In the genomic region with DNA sequence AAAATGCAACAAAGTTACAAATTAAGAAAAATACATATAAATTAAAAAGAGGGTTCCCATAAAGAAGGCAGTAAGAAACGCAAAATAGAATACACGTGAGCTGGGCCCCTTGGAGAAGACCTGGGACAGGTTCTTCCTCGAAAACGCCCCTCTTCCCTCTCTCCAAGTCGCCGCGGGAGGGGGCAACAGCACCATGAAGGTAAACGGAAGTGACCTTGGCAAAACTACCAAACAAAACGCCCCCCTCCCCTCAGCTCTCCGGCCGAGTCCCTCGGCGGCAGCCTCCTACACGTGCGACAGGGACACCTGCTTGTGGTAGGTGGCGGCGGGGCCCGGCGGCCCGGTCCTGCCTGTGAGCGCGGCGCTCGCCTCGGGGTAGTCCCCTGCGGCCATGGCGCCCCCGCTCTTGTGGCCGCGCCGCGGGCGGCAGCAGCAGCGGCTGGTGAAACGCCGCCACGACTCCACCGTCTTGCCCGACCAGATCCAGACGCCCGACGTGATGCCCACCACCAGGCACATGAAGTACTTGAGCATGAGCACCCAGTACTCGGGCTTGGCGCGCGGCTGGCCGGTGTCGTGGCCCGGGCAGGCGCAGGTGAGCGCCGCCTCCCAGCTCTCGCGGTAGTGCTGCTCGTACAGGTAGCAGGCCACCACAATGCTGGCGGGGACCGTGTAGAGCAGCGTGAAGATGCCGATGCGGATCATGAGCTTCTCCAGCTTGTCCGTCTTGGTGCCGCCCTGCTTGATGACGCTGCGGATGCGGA, we compare ENCODE assay signal across 1 cellular context.
A peak's percentile ranks its signal among the peaks of the same experiment; 100 is the strongest.
TF ChIP-seq lines count a peak whose summit lies in the region.

No MANE protein-coding gene starts in this region.

TF ChIP-seq in GM12878, 131 proteins besides CTCF, POLR2A, EP300 and RAD21 (continued from another document):
- TF ChIP-seq, protein P1, sequence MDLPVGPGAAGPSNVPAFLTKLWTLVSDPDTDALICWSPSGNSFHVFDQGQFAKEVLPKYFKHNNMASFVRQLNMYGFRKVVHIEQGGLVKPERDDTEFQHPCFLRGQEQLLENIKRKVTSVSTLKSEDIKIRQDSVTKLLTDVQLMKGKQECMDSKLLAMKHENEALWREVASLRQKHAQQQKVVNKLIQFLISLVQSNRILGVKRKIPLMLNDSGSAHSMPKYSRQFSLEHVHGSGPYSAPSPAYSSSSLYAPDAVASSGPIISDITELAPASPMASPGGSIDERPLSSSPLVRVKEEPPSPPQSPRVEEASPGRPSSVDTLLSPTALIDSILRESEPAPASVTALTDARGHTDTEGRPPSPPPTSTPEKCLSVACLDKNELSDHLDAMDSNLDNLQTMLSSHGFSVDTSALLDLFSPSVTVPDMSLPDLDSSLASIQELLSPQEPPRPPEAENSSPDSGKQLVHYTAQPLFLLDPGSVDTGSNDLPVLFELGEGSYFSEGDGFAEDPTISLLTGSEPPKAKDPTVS (IDR thresholded peaks at IDR 0.05; ENCODE audit: low read depth, low read length) = no peak
- TF ChIP-seq ZBTB4 (CRISPR knock-in tag; IDR thresholded peaks at IDR 0.05) (no peak), RFX5 (IDR thresholded peaks at IDR 0.05; ENCODE audit: low read depth, low read length) (no peak), JUND (IDR thresholded peaks at IDR 0.05; ENCODE audit: low read depth, low read length) (no peak), CREM (IDR thresholded peaks at IDR 0.05; ENCODE audit: low read depth) (no peak), GABPA (IDR thresholded peaks at IDR 0.05; ENCODE audit: low read depth) (no peak), NFYA (IDR thresholded peaks at IDR 0.05; ENCODE audit: borderline replicate concordance, low read depth, low read length) (no peak), TCF12 (IDR thresholded peaks at IDR 0.05; ENCODE audit: low read depth, low read length) (0 out of 2 replicates have a peak, but pooled peaks have one; percentile 34), JUNB (IDR thresholded peaks at IDR 0.05) (no peak), SRF (IDR thresholded peaks at IDR 0.05; ENCODE audit: low read depth in 2 of 2, low read length in 2 of 2) (no peak), NR2F1 (conservative IDR thresholded peaks at IDR 0.05) (no peak), SMC3 (IDR thresholded peaks at IDR 0.05; ENCODE audit: borderline replicate concordance, low read length) (no peak), MTA3 (IDR thresholded peaks at IDR 0.05; ENCODE audit: borderline replicate concordance, low read length) (no peak), NRF1 (conservative IDR thresholded peaks at IDR 0.05; ENCODE audit: low read depth, low read length) (no peak), DPF2 (IDR thresholded peaks at IDR 0.05) (peak; percentile 67), WRNIP1 (IDR thresholded peaks at IDR 0.05; ENCODE audit: borderline replicate concordance, low read depth, low read length) (no peak), KLF5 (IDR thresholded peaks at IDR 0.05; ENCODE audit: partially characterized antibody) (no peak), MYB (IDR thresholded peaks at IDR 0.05; ENCODE audit: borderline replicate concordance, low read depth, low read length) (no peak), ZBTB11 (CRISPR knock-in tag; IDR thresholded peaks at IDR 0.05) (no peak), BHLHE40 (IDR thresholded peaks at IDR 0.05; ENCODE audit: borderline replicate concordance in 1 of 2, low read depth in 2 of 2, low read length in 1 of 2) (peak; percentile 83 to 93), YBX1 (IDR thresholded peaks at IDR 0.05) (no peak), SP1 (IDR thresholded peaks at IDR 0.05; ENCODE audit: low read depth, low read length) (no peak), STAT1 (conservative IDR thresholded peaks at IDR 0.05) (no peak), SUPT20H (IDR thresholded peaks at IDR 0.05; ENCODE audit: borderline replicate concordance, control insufficient read depth, low read depth, low read length) (no peak), ZSCAN29 (IDR thresholded peaks at IDR 0.05) (no peak)
- TF ChIP-seq, protein P2, sequence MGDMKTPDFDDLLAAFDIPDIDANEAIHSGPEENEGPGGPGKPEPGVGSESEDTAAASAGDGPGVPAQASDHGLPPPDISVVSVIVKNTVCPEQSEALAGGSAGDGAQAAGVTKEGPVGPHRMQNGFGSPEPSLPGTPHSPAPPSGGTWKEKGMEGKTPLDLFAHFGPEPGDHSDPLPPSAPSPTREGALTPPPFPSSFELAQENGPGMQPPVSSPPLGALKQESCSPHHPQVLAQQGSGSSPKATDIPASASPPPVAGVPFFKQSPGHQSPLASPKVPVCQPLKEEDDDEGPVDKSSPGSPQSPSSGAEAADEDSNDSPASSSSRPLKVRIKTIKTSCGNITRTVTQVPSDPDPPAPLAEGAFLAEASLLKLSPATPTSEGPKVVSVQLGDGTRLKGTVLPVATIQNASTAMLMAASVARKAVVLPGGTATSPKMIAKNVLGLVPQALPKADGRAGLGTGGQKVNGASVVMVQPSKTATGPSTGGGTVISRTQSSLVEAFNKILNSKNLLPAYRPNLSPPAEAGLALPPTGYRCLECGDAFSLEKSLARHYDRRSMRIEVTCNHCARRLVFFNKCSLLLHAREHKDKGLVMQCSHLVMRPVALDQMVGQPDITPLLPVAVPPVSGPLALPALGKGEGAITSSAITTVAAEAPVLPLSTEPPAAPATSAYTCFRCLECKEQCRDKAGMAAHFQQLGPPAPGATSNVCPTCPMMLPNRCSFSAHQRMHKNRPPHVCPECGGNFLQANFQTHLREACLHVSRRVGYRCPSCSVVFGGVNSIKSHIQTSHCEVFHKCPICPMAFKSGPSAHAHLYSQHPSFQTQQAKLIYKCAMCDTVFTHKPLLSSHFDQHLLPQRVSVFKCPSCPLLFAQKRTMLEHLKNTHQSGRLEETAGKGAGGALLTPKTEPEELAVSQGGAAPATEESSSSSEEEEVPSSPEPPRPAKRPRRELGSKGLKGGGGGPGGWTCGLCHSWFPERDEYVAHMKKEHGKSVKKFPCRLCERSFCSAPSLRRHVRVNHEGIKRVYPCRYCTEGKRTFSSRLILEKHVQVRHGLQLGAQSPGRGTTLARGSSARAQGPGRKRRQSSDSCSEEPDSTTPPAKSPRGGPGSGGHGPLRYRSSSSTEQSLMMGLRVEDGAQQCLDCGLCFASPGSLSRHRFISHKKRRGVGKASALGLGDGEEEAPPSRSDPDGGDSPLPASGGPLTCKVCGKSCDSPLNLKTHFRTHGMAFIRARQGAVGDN (IDR thresholded peaks at IDR 0.05) = peak; percentile 69
- TF ChIP-seq, protein P3, sequence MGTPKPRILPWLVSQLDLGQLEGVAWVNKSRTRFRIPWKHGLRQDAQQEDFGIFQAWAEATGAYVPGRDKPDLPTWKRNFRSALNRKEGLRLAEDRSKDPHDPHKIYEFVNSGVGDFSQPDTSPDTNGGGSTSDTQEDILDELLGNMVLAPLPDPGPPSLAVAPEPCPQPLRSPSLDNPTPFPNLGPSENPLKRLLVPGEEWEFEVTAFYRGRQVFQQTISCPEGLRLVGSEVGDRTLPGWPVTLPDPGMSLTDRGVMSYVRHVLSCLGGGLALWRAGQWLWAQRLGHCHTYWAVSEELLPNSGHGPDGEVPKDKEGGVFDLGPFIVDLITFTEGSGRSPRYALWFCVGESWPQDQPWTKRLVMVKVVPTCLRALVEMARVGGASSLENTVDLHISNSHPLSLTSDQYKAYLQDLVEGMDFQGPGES (IDR thresholded peaks at IDR 0.05) = no peak
- TF ChIP-seq, protein P4, sequence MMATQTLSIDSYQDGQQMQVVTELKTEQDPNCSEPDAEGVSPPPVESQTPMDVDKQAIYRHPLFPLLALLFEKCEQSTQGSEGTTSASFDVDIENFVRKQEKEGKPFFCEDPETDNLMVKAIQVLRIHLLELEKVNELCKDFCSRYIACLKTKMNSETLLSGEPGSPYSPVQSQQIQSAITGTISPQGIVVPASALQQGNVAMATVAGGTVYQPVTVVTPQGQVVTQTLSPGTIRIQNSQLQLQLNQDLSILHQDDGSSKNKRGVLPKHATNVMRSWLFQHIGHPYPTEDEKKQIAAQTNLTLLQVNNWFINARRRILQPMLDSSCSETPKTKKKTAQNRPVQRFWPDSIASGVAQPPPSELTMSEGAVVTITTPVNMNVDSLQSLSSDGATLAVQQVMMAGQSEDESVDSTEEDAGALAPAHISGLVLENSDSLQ (IDR thresholded peaks at IDR 0.05) = no peak
- TF ChIP-seq, protein P5, sequence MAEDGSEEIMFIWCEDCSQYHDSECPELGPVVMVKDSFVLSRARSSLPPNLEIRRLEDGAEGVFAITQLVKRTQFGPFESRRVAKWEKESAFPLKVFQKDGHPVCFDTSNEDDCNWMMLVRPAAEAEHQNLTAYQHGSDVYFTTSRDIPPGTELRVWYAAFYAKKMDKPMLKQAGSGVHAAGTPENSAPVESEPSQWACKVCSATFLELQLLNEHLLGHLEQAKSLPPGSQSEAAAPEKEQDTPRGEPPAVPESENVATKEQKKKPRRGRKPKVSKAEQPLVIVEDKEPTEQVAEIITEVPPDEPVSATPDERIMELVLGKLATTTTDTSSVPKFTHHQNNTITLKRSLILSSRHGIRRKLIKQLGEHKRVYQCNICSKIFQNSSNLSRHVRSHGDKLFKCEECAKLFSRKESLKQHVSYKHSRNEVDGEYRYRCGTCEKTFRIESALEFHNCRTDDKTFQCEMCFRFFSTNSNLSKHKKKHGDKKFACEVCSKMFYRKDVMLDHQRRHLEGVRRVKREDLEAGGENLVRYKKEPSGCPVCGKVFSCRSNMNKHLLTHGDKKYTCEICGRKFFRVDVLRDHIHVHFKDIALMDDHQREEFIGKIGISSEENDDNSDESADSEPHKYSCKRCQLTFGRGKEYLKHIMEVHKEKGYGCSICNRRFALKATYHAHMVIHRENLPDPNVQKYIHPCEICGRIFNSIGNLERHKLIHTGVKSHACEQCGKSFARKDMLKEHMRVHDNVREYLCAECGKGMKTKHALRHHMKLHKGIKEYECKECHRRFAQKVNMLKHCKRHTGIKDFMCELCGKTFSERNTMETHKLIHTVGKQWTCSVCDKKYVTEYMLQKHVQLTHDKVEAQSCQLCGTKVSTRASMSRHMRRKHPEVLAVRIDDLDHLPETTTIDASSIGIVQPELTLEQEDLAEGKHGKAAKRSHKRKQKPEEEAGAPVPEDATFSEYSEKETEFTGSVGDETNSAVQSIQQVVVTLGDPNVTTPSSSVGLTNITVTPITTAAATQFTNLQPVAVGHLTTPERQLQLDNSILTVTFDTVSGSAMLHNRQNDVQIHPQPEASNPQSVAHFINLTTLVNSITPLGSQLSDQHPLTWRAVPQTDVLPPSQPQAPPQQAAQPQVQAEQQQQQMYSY (CRISPR knock-in tag; IDR thresholded peaks at IDR 0.05) = no peak
